In the genomic region with DNA sequence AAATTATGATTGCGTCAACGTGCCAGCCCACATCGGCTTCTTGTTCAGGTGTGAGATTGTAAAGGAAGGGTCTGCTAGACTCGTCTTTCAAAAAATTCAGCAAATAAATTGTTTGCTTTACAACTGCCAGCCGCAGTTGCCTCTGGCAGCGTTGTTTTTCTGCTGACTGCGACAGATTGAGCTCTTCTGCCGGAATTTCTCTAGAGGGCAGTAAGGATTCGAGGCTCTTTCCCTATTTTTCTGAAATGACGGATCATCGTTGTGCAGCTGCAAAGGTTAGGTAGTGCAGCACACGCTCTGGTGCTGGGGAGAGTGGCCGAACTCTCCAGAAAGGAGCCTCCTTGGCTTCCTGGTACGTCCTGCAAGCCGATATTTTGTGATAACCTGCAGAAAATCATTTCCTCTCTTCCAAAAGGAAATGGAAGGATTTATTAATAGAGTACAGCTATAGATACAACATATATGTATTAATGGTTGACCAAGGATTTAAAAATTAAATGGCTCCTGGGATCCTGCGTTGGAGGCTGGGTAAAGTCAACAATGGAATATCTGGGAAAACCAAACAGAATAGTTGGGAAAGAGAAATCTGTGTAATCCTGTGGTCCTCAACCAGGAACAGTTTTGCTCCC, we compare ENCODE assay signal across 7 cellular contexts.
DNase-seq lines count a peak whose midpoint lies in the region; ATAC-seq and TF ChIP-seq lines count a peak whose summit lies in the region.

No MANE protein-coding gene starts in this region.

- peak; percentile 31 for TF ChIP-seq CTCF in osteocyte (IDR thresholded peaks at IDR 0.05)

- H3K4me3 Mint-ChIP-seq in osteocyte (ENCODE audit: unreplicated experiment), result no peak overlapping the region
- peak overlapping the region in 5 of 10 donors; percentile 11 to 36 (median 25) for H3K4me3 Mint-ChIP-seq in naive thymus-derived CD8-positive, alpha-beta T cell
- no peak overlapping the region for H3K4me3 Mint-ChIP-seq in activated CD8-positive, alpha-beta memory T cell treated with anti-CD3 and anti-CD28 coated beads, Interleukin-2, amount 10 ng/mL, durations not matched to agents 7 days and 5 days

- CTCF ChIA-PET in HEK293T (lab: Yijun Ruan, JAX), result interaction anchor here (0.5 to 1.8 kb wide), 5 partner anchors 15 to 456 kb away, joined by 3 to 5 read pairs (median 3); no protein-coding TSS in a partner anchor
- CTCF ChIA-PET in activated CD8-positive, alpha-beta memory T cell treated with anti-CD3 and anti-CD28 coated beads, Interleukin-2, amount 10 ng/mL, durations not matched to agents 7 days and 5 days (lab: Charles Lee), result interaction anchor here (0.7 to 2.5 kb wide), 5 partner anchors 14 to 903 kb away, joined by 3 to 11 read pairs (median 3); no protein-coding TSS in a partner anchor

- no peak overlapping the region for H3K27ac Mint-ChIP-seq in osteocyte (ENCODE audit: unreplicated experiment)
- H3K27ac Mint-ChIP-seq in naive thymus-derived CD8-positive, alpha-beta T cell, result peak overlapping the region in 3 of 10 donors; percentile 31 to 59 (median 33)
- H3K27ac Mint-ChIP-seq in activated CD8-positive, alpha-beta memory T cell treated with anti-CD3 and anti-CD28 coated beads, Interleukin-2, amount 10 ng/mL, durations not matched to agents 7 days and 5 days, result no peak overlapping the region

- no peak for ATAC-seq in naive thymus-derived CD8-positive, alpha-beta T cell
- no peak for ATAC-seq in activated CD8-positive, alpha-beta memory T cell treated with anti-CD3 and anti-CD28 coated beads, Interleukin-2, amount 10 ng/mL, durations not matched to agents 7 days and 5 days

- no peaks in the 10 kb centered on the region for H3K9me3 Mint-ChIP-seq in osteocyte (ENCODE audit: unreplicated experiment)
- H3K9me3 Mint-ChIP-seq in naive thymus-derived CD8-positive, alpha-beta T cell, result no peaks in the 10 kb centered on the region
- H3K9me3 Mint-ChIP-seq in activated CD8-positive, alpha-beta memory T cell treated with anti-CD3 and anti-CD28 coated beads, Interleukin-2, amount 10 ng/mL, durations not matched to agents 7 days and 5 days (ENCODE audit: low read depth), result no peaks in the 10 kb centered on the region

- no peaks in the 10 kb centered on the region for H3K4me1 Mint-ChIP-seq in osteocyte (ENCODE audit: unreplicated experiment)
- peaks cover 6 to 25% (median 20%) of the 10 kb centered on the region in 4 donors for H3K4me1 Mint-ChIP-seq in naive thymus-derived CD8-positive, alpha-beta T cell
- H3K4me1 Mint-ChIP-seq in activated CD8-positive, alpha-beta memory T cell treated with anti-CD3 and anti-CD28 coated beads, Interleukin-2, amount 10 ng/mL, durations not matched to agents 7 days and 5 days, result no peaks in the 10 kb centered on the region

- no peaks in the 10 kb centered on the region for H3K36me3 Mint-ChIP-seq in osteocyte (ENCODE audit: unreplicated experiment)
- peaks cover 0 to 5% (median 3%) of the 10 kb centered on the region in 3 donors for H3K36me3 Mint-ChIP-seq in naive thymus-derived CD8-positive, alpha-beta T cell
- no peaks in the 10 kb centered on the region for H3K36me3 Mint-ChIP-seq in activated CD8-positive, alpha-beta memory T cell treated with anti-CD3 and anti-CD28 coated beads, Interleukin-2, amount 10 ng/mL, durations not matched to agents 7 days and 5 days

- peak; percentile 60 for DNase-seq in HEK293T (ENCODE audit: extremely low spot score)
- peak; percentile 77 for DNase-seq in NCI-H69 (lab: John Stamatoyannopoulos, UW)
- DNase-seq in epidermal melanocyte (ENCODE audit: insufficient read length, low spot score), result peak; percentile 36
- DNase-seq in osteocyte (ENCODE audit: extremely low spot score, unreplicated experiment), result no peak
- DNase-seq in naive thymus-derived CD8-positive, alpha-beta T cell, result no peak
- no peak for DNase-seq in activated CD8-positive, alpha-beta memory T cell treated with anti-CD3 and anti-CD28 coated beads, Interleukin-2, amount 10 ng/mL, durations not matched to agents 7 days and 5 days
- DNase-seq in GF-D8 (lab: John Stamatoyannopoulos, UW), result no peak

- POLR2A ChIA-PET in HEK293T (lab: Yijun Ruan, JAX), result no interaction called here
- POLR2A ChIA-PET in naive thymus-derived CD8-positive, alpha-beta T cell (lab: Charles Lee), result interaction anchor here (0.6 to 2.0 kb wide), 4 partner anchors 55 to 895 kb away, joined by 3 to 13 read pairs (median 4); no protein-coding TSS in a partner anchor

- H3K27me3 Mint-ChIP-seq in osteocyte (ENCODE audit: unreplicated experiment), result peaks cover 14% of the 10 kb centered on the region
- peaks cover 0 to 1% (median 0%) of the 10 kb centered on the region in 5 donors for H3K27me3 Mint-ChIP-seq in naive thymus-derived CD8-positive, alpha-beta T cell
- peaks cover 3% of the 10 kb centered on the region for H3K27me3 Mint-ChIP-seq in activated CD8-positive, alpha-beta memory T cell treated with anti-CD3 and anti-CD28 coated beads, Interleukin-2, amount 10 ng/mL, durations not matched to agents 7 days and 5 days

TF ChIP-seq in HEK293T, 16 proteins besides CTCF, POLR2A, EP300 and RAD21:
- TF ChIP-seq ELF4 (IDR thresholded peaks at IDR 0.05), result no peak
- TF ChIP-seq SUZ12 (IDR thresholded peaks at IDR 0.05), result no peak
- TF ChIP-seq ZNF384 (IDR thresholded peaks at IDR 0.05), result no peak
- TF ChIP-seq FOXK2 (IDR thresholded peaks at IDR 0.05), result no peak
- no peak for TF ChIP-seq SP1 (IDR thresholded peaks at IDR 0.05)
- TF ChIP-seq, protein P1, sequence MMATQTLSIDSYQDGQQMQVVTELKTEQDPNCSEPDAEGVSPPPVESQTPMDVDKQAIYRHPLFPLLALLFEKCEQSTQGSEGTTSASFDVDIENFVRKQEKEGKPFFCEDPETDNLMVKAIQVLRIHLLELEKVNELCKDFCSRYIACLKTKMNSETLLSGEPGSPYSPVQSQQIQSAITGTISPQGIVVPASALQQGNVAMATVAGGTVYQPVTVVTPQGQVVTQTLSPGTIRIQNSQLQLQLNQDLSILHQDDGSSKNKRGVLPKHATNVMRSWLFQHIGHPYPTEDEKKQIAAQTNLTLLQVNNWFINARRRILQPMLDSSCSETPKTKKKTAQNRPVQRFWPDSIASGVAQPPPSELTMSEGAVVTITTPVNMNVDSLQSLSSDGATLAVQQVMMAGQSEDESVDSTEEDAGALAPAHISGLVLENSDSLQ (IDR thresholded peaks at IDR 0.05), result no peak
- TF ChIP-seq LEF1 (IDR thresholded peaks at IDR 0.05; ENCODE audit: borderline replicate concordance), result no peak
- TF ChIP-seq BHLHE40 (IDR thresholded peaks at IDR 0.05; ENCODE audit: borderline replicate concordance), result no peak
- TF ChIP-seq CTBP1 (IDR thresholded peaks at IDR 0.05; ENCODE audit: borderline replicate concordance), result no peak
- TF ChIP-seq ARNT (IDR thresholded peaks at IDR 0.05), result no peak
- no peak for TF ChIP-seq TARDBP (IDR thresholded peaks at IDR 0.05)
- no peak for TF ChIP-seq NFRKB (IDR thresholded peaks at IDR 0.05)
- no peak for TF ChIP-seq L3MBTL2 (conservative IDR thresholded peaks at IDR 0.05)
- no peak for TF ChIP-seq FOXM1 (IDR thresholded peaks at IDR 0.05; ENCODE audit: borderline replicate concordance)
- TF ChIP-seq HDGF (IDR thresholded peaks at IDR 0.05; ENCODE audit: borderline replicate concordance), result no peak
- no peak for TF ChIP-seq FOXA1 (IDR thresholded peaks at IDR 0.05)

Comparison
In these comparisons a context has a peak if more than half of its experiments do, and no peak if none do; other contexts are left out.
1. DNase-seq: peak in HEK293T (single experiment), NCI-H69 (single experiment) and epidermal melanocyte (single experiment); none in osteocyte (single experiment), naive thymus-derived CD8-positive, alpha-beta T cell (0 of 10), activated CD8-positive, alpha-beta memory T cell treated with anti-CD3 and anti-CD28 coated beads, Interleukin-2, amount 10 ng/mL, durations not matched to agents 7 days and 5 days (single experiment) and GF-D8 (single experiment).